Comparison of ENCODE assay signal across 27 cellular contexts in the genomic region with DNA sequence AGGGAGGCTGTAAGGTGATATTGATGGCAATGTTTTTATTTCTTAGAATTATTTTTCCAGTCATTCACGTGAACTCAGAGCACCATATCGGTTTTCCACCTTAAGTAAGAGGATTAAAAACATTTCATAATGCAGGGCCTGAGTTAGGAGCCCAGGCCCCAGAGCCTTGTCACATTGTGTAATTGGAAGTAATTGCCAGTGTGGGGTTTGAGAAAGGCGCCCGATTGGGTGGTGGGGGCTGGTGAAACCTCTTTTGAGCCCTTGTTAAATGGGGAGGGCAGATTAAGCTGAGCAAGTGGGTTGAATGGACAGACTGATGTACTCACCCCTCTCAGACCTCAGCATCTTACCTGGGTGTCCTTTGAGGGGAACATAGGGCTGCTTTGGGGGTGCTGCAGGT.
"Had no signal": no experiment of that assay in that cellular context is flagged by ENCODE, and none has a peak within 500 bp of the region (broad histone marks: within the 10 kb centered on the region; RNA-seq: fewer than 3 reads in every experiment).

No MANE protein-coding gene starts in this region.

- H3K4me1 ChIP-seq: ascending aorta, gastroesophageal sphincter, sigmoid colon, thyroid gland, upper lobe of right lung had no signal

- H3K9me3 ChIP-seq: ascending aorta, gastroesophageal sphincter, sigmoid colon, thyroid gland, upper lobe of right lung had no signal

- H3K27ac ChIP-seq: ascending aorta, cardiac muscle cell, coronary artery, dorsolateral prefrontal cortex, gastroesophageal sphincter, sigmoid colon, thyroid gland, upper lobe of right lung, VCaP had no signal

- H3K27me3 ChIP-seq: ascending aorta, gastroesophageal sphincter, sigmoid colon, thyroid gland, upper lobe of right lung had no signal

- H3K36me3 ChIP-seq: ascending aorta, cardiac muscle cell, gastroesophageal sphincter, sigmoid colon, thyroid gland, upper lobe of right lung had no signal

- ATAC-seq: activated CD4-positive, CD25-positive, alpha-beta regulatory T cell treated with anti-CD3 and anti-CD28 coated beads, Interleukin-2, amount 50 U/mL, for 24 hours; effector memory CD8-positive, alpha-beta T cell; gastroesophageal sphincter; left cardiac atrium; left ventricle myocardium superior; naive thymus-derived CD8-positive, alpha-beta T cell; stimulated activated memory B cell treated with anti-CD40 and anti-IgM and Interleukin-4, amounts not matched to agents 10 μg/mL and 1 μg/mL and 100 μg/mL, for 72 hours; stimulated activated naive CD8-positive, alpha-beta T cell treated with anti-CD3 and anti-CD28 coated beads, Interleukin-15, amount 100 ng/mL, for 72 hours; upper lobe of right lung had no signal

- DNase-seq: activated CD4-positive, alpha-beta T cell treated with anti-CD3 and anti-CD28 coated beads for 48 hours; activated CD4-positive, alpha-beta T cell treated with anti-CD3 and anti-CD28 coated beads, Interleukin-2, amount 50 U/mL, for 48 hours; activated CD8-positive, alpha-beta memory T cell treated with anti-CD3 and anti-CD28 coated beads, Interleukin-2, amount 50 U/mL, for 4 hours; activated naive CD4-positive, alpha-beta T cell treated with anti-CD3 and anti-CD28 coated beads for 36 hours; activated naive CD8-positive, alpha-beta T cell treated with anti-CD3 and anti-CD28 coated beads for 36 hours; activated T-cell treated with anti-CD3 and anti-CD28 coated beads, Interleukin-2, amount 50 U/mL, for 1 hour; dorsolateral prefrontal cortex; effector memory CD8-positive, alpha-beta T cell; hippocampal formation; left cardiac atrium; left ventricle myocardium superior; midbrain; naive thymus-derived CD8-positive, alpha-beta T cell; sigmoid colon; small intestine; stimulated activated CD4-positive, alpha-beta T cell treated with anti-CD3 and anti-CD28 coated beads, Interleukin-4, amount 100 ng/mL, for 4 hours; stimulated activated CD8-positive, alpha-beta memory T cell treated with anti-CD3 and anti-CD28 coated beads, Interleukin-4, amount 100 ng/mL, for 48 hours; thyroid gland; upper lobe of right lung had no signal

- H3K4me3 ChIP-seq: ascending aorta, cardiac muscle cell, coronary artery, dorsolateral prefrontal cortex, gastroesophageal sphincter, sigmoid colon, thyroid gland, upper lobe of right lung had no signal
